ENCODE assay signal across 8 cellular contexts in genomic region chr10:15141136-15142067, GRCh38. TPM values are rescaled to one million over a fixed set of nuclear protein-coding genes. Genes with fewer than 3 reads are reported as not detected.
A peak's percentile ranks its signal among the peaks of the same experiment; 100 is the strongest.
DNase-seq lines count a peak whose midpoint lies in the region; ATAC-seq and TF ChIP-seq lines count a peak whose summit lies in the region.

No MANE protein-coding gene starts in this region.

- H3K36me3 ChIP-seq in HAP-1 (replicated peaks), result no peaks in the 10 kb centered on the region; the same call in 1 of the 2 replicates

- no peak for TF ChIP-seq CTCF in CD4-positive, alpha-beta T cell (IDR thresholded peaks at IDR 0.05)

- DNase-seq in CD4-positive, alpha-beta T cell, result no peak
- DNase-seq in activated naive CD8-positive, alpha-beta T cell treated with anti-CD3 and anti-CD28 coated beads for 36 hours, result peak; percentile 39
- peak; percentile 36 for DNase-seq in stimulated activated naive CD8-positive, alpha-beta T cell treated with anti-CD3 and anti-CD28 coated beads, Interleukin-15, Interleukin-2, amounts not matched to agents 100 U/mL and 50 U/mL, for 24 hours
- DNase-seq in DMS79 (lab: John Stamatoyannopoulos, UW) (no peak), SIG-M5 treated with dmso at 0.1 percent for 504 hours (lab: John Stamatoyannopoulos, UW; ENCODE audit: unreplicated experiment) (no peak), HAP-1 (ENCODE audit: low spot score in 2 of 2) (no peak)

- no peak overlapping the region for H3K27ac ChIP-seq in CD4-positive, alpha-beta T cell (ENCODE audit: low read depth, low read length)

- H3K36me3 Mint-ChIP-seq in CD4-positive, alpha-beta T cell (ENCODE audit: low read depth), result peaks cover 49% of the 10 kb centered on the region
- peaks cover 14% of the 10 kb centered on the region for H3K36me3 Mint-ChIP-seq in activated naive CD8-positive, alpha-beta T cell treated with anti-CD3 and anti-CD28 coated beads for 36 hours

- peaks cover 60% of the 10 kb centered on the region for H3K4me1 Mint-ChIP-seq in CD4-positive, alpha-beta T cell (ENCODE audit: low read depth)
- H3K4me1 Mint-ChIP-seq in activated naive CD8-positive, alpha-beta T cell treated with anti-CD3 and anti-CD28 coated beads for 36 hours, result peaks cover 40% of the 10 kb centered on the region

- H3K27me3 Mint-ChIP-seq in CD4-positive, alpha-beta T cell, result no peaks in the 10 kb centered on the region
- H3K27me3 Mint-ChIP-seq in activated naive CD8-positive, alpha-beta T cell treated with anti-CD3 and anti-CD28 coated beads for 36 hours, result no peaks in the 10 kb centered on the region

- H3K4me3 ChIP-seq in HAP-1, result no peak overlapping the region

- H3K9me3 ChIP-seq in CD4-positive, alpha-beta T cell (ENCODE audit: control insufficient read depth, low read length), result no peaks in the 10 kb centered on the region
- no peaks in the 10 kb centered on the region for H3K9me3 ChIP-seq in HAP-1

- in situ Hi-C loops in HAP-1 (cut with MboI; ENCODE audit: low sequenced_read_pairs), result no loop called here

- intact Hi-C loops in CD4-positive, alpha-beta T cell (cut with DNase I, micrococcal nuclease), result loop anchor here in 1 of 2 experiments (2.0 kb wide), 1 partner anchor 25 kb away; no protein-coding TSS in a partner anchor

- CTCF ChIA-PET in CD4-positive, alpha-beta T cell (lab: Charles Lee), result interaction anchor here (0.7 kb wide), 1 partner anchor 234 kb away, joined by 3 read pairs; no protein-coding TSS in a partner anchor

- H3K27me3 ChIP-seq in CD4-positive, alpha-beta T cell (ENCODE audit: control insufficient read depth, insufficient read depth, low read length), result no peaks in the 10 kb centered on the region
- H3K27me3 ChIP-seq in HAP-1 (ENCODE audit: low read depth), result no peaks in the 10 kb centered on the region

- peak; percentile 68 for ATAC-seq in CD4-positive, alpha-beta T cell (ENCODE audit: poor library complexity)
- ATAC-seq in GM19397 (IDR thresholded peaks at IDR 0.05; ENCODE audit: unreplicated experiment), result peak; percentile 89
- ATAC-seq in HG03432 (IDR thresholded peaks at IDR 0.05; ENCODE audit: unreplicated experiment), result peak; percentile 96
- ATAC-seq in stimulated activated naive CD8-positive, alpha-beta T cell treated with anti-CD3 and anti-CD28 coated beads, Interleukin-15, Interleukin-2, amounts not matched to agents 100 U/mL and 50 U/mL, for 24 hours, result peak; percentile 92

- H3K9me3 Mint-ChIP-seq in CD4-positive, alpha-beta T cell, result no peaks in the 10 kb centered on the region
- no peaks in the 10 kb centered on the region for H3K9me3 Mint-ChIP-seq in activated naive CD8-positive, alpha-beta T cell treated with anti-CD3 and anti-CD28 coated beads for 36 hours

- H3K4me1 ChIP-seq in HAP-1, result no peaks in the 10 kb centered on the region

- H3K27ac Mint-ChIP-seq in CD4-positive, alpha-beta T cell, result peak overlapping the region; percentile 72
- peak overlapping the region; percentile 90 for H3K27ac Mint-ChIP-seq in activated naive CD8-positive, alpha-beta T cell treated with anti-CD3 and anti-CD28 coated beads for 36 hours

- POLR2A ChIA-PET in CD4-positive, alpha-beta T cell (lab: Charles Lee), result no interaction called here

- H3K4me3 Mint-ChIP-seq in CD4-positive, alpha-beta T cell, result peak overlapping the region; percentile 75
- H3K4me3 Mint-ChIP-seq in activated naive CD8-positive, alpha-beta T cell treated with anti-CD3 and anti-CD28 coated beads for 36 hours, result peak overlapping the region; percentile 73

RNA-seq across cellular contexts. Expression of gene NMT2, which starts 27.1 kb away (rescaled TPM):
- total RNA-seq in CD4-positive, alpha-beta T cell, result 10 to 100 TPM; 23.4 to 28.1 TPM
- 10 to 100 TPM; 11.3 to 11.7 TPM for total RNA-seq in activated naive CD8-positive, alpha-beta T cell treated with anti-CD3 and anti-CD28 coated beads for 36 hours

RNA-seq across cellular contexts. Expression of gene RPP38, which starts 44.2 kb away (rescaled TPM):
- total RNA-seq in CD4-positive, alpha-beta T cell, result 10 to 100 TPM; 12.9 to 14.9 TPM
- total RNA-seq in activated naive CD8-positive, alpha-beta T cell treated with anti-CD3 and anti-CD28 coated beads for 36 hours, result 10 to 100 TPM; 27.8 to 28.5 TPM

RNA-seq across cellular contexts. Expression of gene ACBD7, which starts 52.8 kb away (rescaled TPM):
- total RNA-seq in CD4-positive, alpha-beta T cell, result under 1 TPM; 0.19 to 0.47 TPM
- 1 to 10 TPM; 1.3 to 1.8 TPM for total RNA-seq in activated naive CD8-positive, alpha-beta T cell treated with anti-CD3 and anti-CD28 coated beads for 36 hours

Comparison
In these comparisons a context has a peak if more than half of its experiments do, and no peak if none do; other contexts are left out.
1. DNase-seq: peak in activated naive CD8-positive, alpha-beta T cell treated with anti-CD3 and anti-CD28 coated beads for 36 hours (single experiment) and stimulated activated naive CD8-positive, alpha-beta T cell treated with anti-CD3 and anti-CD28 coated beads, Interleukin-15, Interleukin-2, amounts not matched to agents 100 U/mL and 50 U/mL, for 24 hours (single experiment); none in CD4-positive, alpha-beta T cell (0 of 10), DMS79 (single experiment), SIG-M5 treated with dmso at 0.1 percent for 504 hours (single experiment) and HAP-1 (0 of 2).
2. Peak in every context shown above with its lines, with median percentiles within 50 percentile points of each other: ATAC-seq.